ENCODE assay signal across 19 cellular contexts in genomic region chr1:61956012-61956645, GRCh38.
"Had no signal": no experiment of that assay in that cellular context is flagged by ENCODE, and none has a peak within 500 bp of the region (broad histone marks: within the 10 kb centered on the region; RNA-seq: fewer than 3 reads in every experiment).

No MANE protein-coding gene starts in this region.

- H3K27me3 ChIP-seq: colonic mucosa, transverse colon, uterus had no signal

- ATAC-seq: activated CD8-positive, alpha-beta T cell treated with anti-CD3 and anti-CD28 coated beads for 36 hours; natural killer cell treated with Interleukin-12 subunit alpha and Interleukin-12 subunit beta and Interleukin-15 and Interleukin-18, amount 100 ng/mL, for 72 hours; right cardiac atrium had no signal

- H3K4me1 ChIP-seq: colonic mucosa, transverse colon, uterus had no signal

- DNase-seq: activated CD4-positive, alpha-beta T cell treated with anti-CD3 and anti-CD28 coated beads, Interleukin-2, amount 10 ng/mL, durations not matched to agents 24 days and 14 days; activated CD8-positive, alpha-beta T cell treated with anti-CD3 and anti-CD28 coated beads for 36 hours; activated naive CD4-positive, alpha-beta T cell treated with Interleukin-2 at 50 U/mL for 16 hours; activated naive CD8-positive, alpha-beta T cell treated with anti-CD3 and anti-CD28 coated beads, Interleukin-2, amount 10 ng/mL, durations not matched to agents 7 days and 5 days; activated T-cell treated with anti-CD3 and anti-CD28 coated beads, Interleukin-2, amount 50 U/mL, for 24 hours; central memory CD4-positive, alpha-beta T cell; colonic mucosa; hippocampal formation; nucleus accumbens; right cardiac atrium; stimulated activated CD4-positive, alpha-beta T cell treated with anti-CD3 and anti-CD28 coated beads, Interleukin-15, amount 100 ng/mL, for 24 hours; stimulated activated CD4-positive, alpha-beta T cell treated with anti-CD3 and anti-CD28 coated beads, Interleukin-2, amount 100 ng/mL, for 48 hours; T-helper 1 cell; T1000; transverse colon; uterus had no signal

- H3K27ac ChIP-seq: colonic mucosa, skin epidermis, transverse colon, uterus had no signal

- H3K9me3 ChIP-seq: colonic mucosa, transverse colon, uterus had no signal

- H3K36me3 ChIP-seq: colonic mucosa, transverse colon, uterus had no signal

- H3K4me3 ChIP-seq: colonic mucosa, lung, skin epidermis, transverse colon, uterus had no signal
